In genomic region chr20:23928353-23928752, GRCh38 we compare ENCODE assay signal across 24 cellular contexts. TPM values are rescaled to one million over a fixed set of nuclear protein-coding genes. Genes with fewer than 3 reads are reported as not detected.
A peak's percentile ranks its signal among the peaks of the same experiment; 100 is the strongest.
DNase-seq lines count a peak whose midpoint lies in the region; ATAC-seq and TF ChIP-seq lines count a peak whose summit lies in the region.
"Had no signal": no experiment of that assay in that cellular context is flagged by ENCODE, and none has a peak within 500 bp of the region (broad histone marks: within the 10 kb centered on the region; RNA-seq: fewer than 3 reads in every experiment).

No MANE protein-coding gene starts in this region.

- TF ChIP-seq CTCF in GM23338 (conservative IDR thresholded peaks at IDR 0.05; ENCODE audit: low read depth in 2 of 2) (no peak), natural killer cell (IDR thresholded peaks at IDR 0.05) (no peak)

- POLR2A ChIA-PET in activated CD4-positive, alpha-beta T cell treated with anti-CD3 and anti-CD28 coated beads for 36 hours (lab: Charles Lee), result no interaction called here

- peaks cover 5% of the 10 kb centered on the region for H3K9me3 Mint-ChIP-seq in activated CD4-positive, alpha-beta T cell treated with anti-CD3 and anti-CD28 coated beads for 36 hours (ENCODE audit: low read depth)
- H3K9me3 Mint-ChIP-seq in GM23338 (peaks cover 4% of the 10 kb centered on the region; the same call in 1 of the 3 replicates), natural killer cell (peaks cover 2 to 9% of the 10 kb centered on the region in 2 donors)
- peaks cover 11% of the 10 kb centered on the region for H3K9me3 Mint-ChIP-seq in activated naive CD8-positive, alpha-beta T cell treated with anti-CD3 and anti-CD28 coated beads, Interleukin-2, amount 50 U/mL, for 24 hours

- no peak overlapping the region for H3K4me2 ChIP-seq in GM23338

- no peak overlapping the region for H3K4me3 ChIP-seq in GM23338

- no peaks in the 10 kb centered on the region for H3K4me1 ChIP-seq in GM23338 (ENCODE audit: insufficient read depth)

- ATAC-seq in activated CD4-positive, alpha-beta T cell treated with anti-CD3 and anti-CD28 coated beads for 36 hours, result peak; percentile 8
- no peak for ATAC-seq in GM23338
- ATAC-seq in activated naive CD8-positive, alpha-beta T cell treated with anti-CD3 and anti-CD28 coated beads, Interleukin-2, amount 50 U/mL, for 24 hours, result peak; percentile 40
- ATAC-seq in natural killer cell, result no peak
- no peak for ATAC-seq in HG02588 (IDR thresholded peaks at IDR 0.05; ENCODE audit: unreplicated experiment)
- ATAC-seq in GM18858 (IDR thresholded peaks at IDR 0.05; ENCODE audit: unreplicated experiment), result no peak
- ATAC-seq: SK-N-SH treated with all-trans-retinoic acid at 6 μM for 48 hours had no signal

- no peaks in the 10 kb centered on the region for H3K27me3 Mint-ChIP-seq in activated CD4-positive, alpha-beta T cell treated with anti-CD3 and anti-CD28 coated beads for 36 hours
- H3K27me3 Mint-ChIP-seq in GM23338 (ENCODE audit: insufficient read depth, low read depth, poor library complexity) (no peaks in the 10 kb centered on the region), natural killer cell (ENCODE audit: low read depth in 2 of 2) (peaks cover 36 to 62% of the 10 kb centered on the region in 2 donors)
- no peaks in the 10 kb centered on the region for H3K27me3 Mint-ChIP-seq in activated naive CD8-positive, alpha-beta T cell treated with anti-CD3 and anti-CD28 coated beads, Interleukin-2, amount 50 U/mL, for 24 hours

- H3K27me3 ChIP-seq in GM23338 (ENCODE audit: insufficient read depth), result no peaks in the 10 kb centered on the region

- no peak overlapping the region for H3K4me3 Mint-ChIP-seq in activated CD4-positive, alpha-beta T cell treated with anti-CD3 and anti-CD28 coated beads for 36 hours
- H3K4me3 Mint-ChIP-seq in GM23338, result no peak overlapping the region
- peak overlapping the region; percentile 12 for H3K4me3 Mint-ChIP-seq in activated naive CD8-positive, alpha-beta T cell treated with anti-CD3 and anti-CD28 coated beads, Interleukin-2, amount 50 U/mL, for 24 hours
- peak overlapping the region; percentile 79 for H3K4me3 Mint-ChIP-seq in natural killer cell
- H3K4me3 Mint-ChIP-seq: IgD-negative memory B cell had no signal

- H2AFZ ChIP-seq in GM23338, result peak overlapping the region; percentile 56; the same call in 1 of the 2 replicates

- no peak for DNase-seq in activated CD4-positive, alpha-beta T cell treated with anti-CD3 and anti-CD28 coated beads for 36 hours
- no peak for DNase-seq in activated CD4-positive, alpha-beta T cell treated with anti-CD3 and anti-CD28 coated beads for 4 hours
- DNase-seq in GM23338 (ENCODE audit: low spot score) (no peak), natural killer cell (no peak), amniotic stem cell (lab: John Stamatoyannopoulos, UW) (no peak)
- no peak for DNase-seq in activated naive CD8-positive, alpha-beta T cell treated with anti-CD3 and anti-CD28 coated beads, Interleukin-2, amount 50 U/mL, for 24 hours
- DNase-seq: AML-193, COR-L47, DMS 273 treated with DMSO at 0.1 percent for 48 hours, HCEC 1CT, NCI-H1105, NCI-H187, NCI-H2107, NCI-H2227 treated with DMSO at 0.1 percent for 48 hours, NCI-H510A treated with DMSO at 0.1 percent for 48 hours, SHP77 treated with DMSO at 0.1 percent for 48 hours had no signal

- H3K36me3 ChIP-seq in GM23338 (ENCODE audit: insufficient read depth), result no peaks in the 10 kb centered on the region

- no peak overlapping the region for H3K27ac Mint-ChIP-seq in activated CD4-positive, alpha-beta T cell treated with anti-CD3 and anti-CD28 coated beads for 36 hours
- no peak overlapping the region for H3K27ac Mint-ChIP-seq in GM23338
- H3K27ac Mint-ChIP-seq in activated naive CD8-positive, alpha-beta T cell treated with anti-CD3 and anti-CD28 coated beads, Interleukin-2, amount 50 U/mL, for 24 hours, result no peak overlapping the region
- no peak overlapping the region for H3K27ac Mint-ChIP-seq in natural killer cell

- no peaks in the 10 kb centered on the region for H4K20me1 ChIP-seq in GM23338 (replicated peaks; ENCODE audit: insufficient read depth)

- CTCF ChIA-PET in activated CD4-positive, alpha-beta T cell treated with anti-CD3 and anti-CD28 coated beads for 36 hours (lab: Charles Lee), result interaction anchor here (0.7 to 2.9 kb wide), 2 partner anchors 10 to 39 kb away, joined by 3 to 17 read pairs; no protein-coding TSS in a partner anchor

- intact Hi-C loops in activated CD4-positive, alpha-beta T cell treated with anti-CD3 and anti-CD28 coated beads for 36 hours (cut with DNase I, micrococcal nuclease), result no loop called here
- intact Hi-C loops in natural killer cell (cut with micrococcal nuclease), result no loop called here

- peaks cover 25% of the 10 kb centered on the region for H3K4me1 Mint-ChIP-seq in activated CD4-positive, alpha-beta T cell treated with anti-CD3 and anti-CD28 coated beads for 36 hours
- H3K4me1 Mint-ChIP-seq in GM23338 (no peaks in the 10 kb centered on the region), natural killer cell (peaks cover 68 to 75% of the 10 kb centered on the region in 2 donors)
- peaks cover 24% of the 10 kb centered on the region for H3K4me1 Mint-ChIP-seq in activated naive CD8-positive, alpha-beta T cell treated with anti-CD3 and anti-CD28 coated beads, Interleukin-2, amount 50 U/mL, for 24 hours
- H3K4me1 Mint-ChIP-seq: IgD-negative memory B cell had no signal

- H3K79me2 ChIP-seq in GM23338 (replicated peaks; ENCODE audit: insufficient read depth), result no peaks in the 10 kb centered on the region

- H3K9me2 ChIP-seq in GM23338 (ENCODE audit: insufficient read depth), result no peaks in the 10 kb centered on the region

- no peaks in the 10 kb centered on the region for H3K36me3 Mint-ChIP-seq in activated CD4-positive, alpha-beta T cell treated with anti-CD3 and anti-CD28 coated beads for 36 hours (ENCODE audit: low read depth)
- H3K36me3 Mint-ChIP-seq in GM23338 (ENCODE audit: low read depth), result no peaks in the 10 kb centered on the region
- no peaks in the 10 kb centered on the region for H3K36me3 Mint-ChIP-seq in activated naive CD8-positive, alpha-beta T cell treated with anti-CD3 and anti-CD28 coated beads, Interleukin-2, amount 50 U/mL, for 24 hours (ENCODE audit: low read depth)
- peaks cover 14% of the 10 kb centered on the region for H3K36me3 Mint-ChIP-seq in natural killer cell
- H3K36me3 Mint-ChIP-seq: IgD-negative memory B cell had no signal

- no peak overlapping the region for H3K27ac ChIP-seq in GM23338 (ENCODE audit: low read depth)
- H3K27ac ChIP-seq: 22Rv1, C4-2B had no signal

- no peaks in the 10 kb centered on the region for H3F3A ChIP-seq in GM23338 (replicated peaks; ENCODE audit: low read depth)

TF ChIP-seq in GM23338, 12 proteins besides CTCF, POLR2A, EP300 and RAD21:
- TF ChIP-seq NANOG (IDR thresholded peaks at IDR 0.05; ENCODE audit: borderline replicate concordance) (no peak), CREB1 (CRISPR knock-in tag; IDR thresholded peaks at IDR 0.05; ENCODE audit: low read depth) (no peak), ZNF331 (CRISPR knock-in tag; IDR thresholded peaks at IDR 0.05; ENCODE audit: low read depth) (no peak), ZNF114 (CRISPR knock-in tag; IDR thresholded peaks at IDR 0.05) (no peak), STAT1 (IDR thresholded peaks at IDR 0.05; ENCODE audit: unreplicated experiment) (no peak), POLR2AphosphoS5 (IDR thresholded peaks at IDR 0.05; ENCODE audit: low read depth) (no peak)
- TF ChIP-seq, protein P1, sequence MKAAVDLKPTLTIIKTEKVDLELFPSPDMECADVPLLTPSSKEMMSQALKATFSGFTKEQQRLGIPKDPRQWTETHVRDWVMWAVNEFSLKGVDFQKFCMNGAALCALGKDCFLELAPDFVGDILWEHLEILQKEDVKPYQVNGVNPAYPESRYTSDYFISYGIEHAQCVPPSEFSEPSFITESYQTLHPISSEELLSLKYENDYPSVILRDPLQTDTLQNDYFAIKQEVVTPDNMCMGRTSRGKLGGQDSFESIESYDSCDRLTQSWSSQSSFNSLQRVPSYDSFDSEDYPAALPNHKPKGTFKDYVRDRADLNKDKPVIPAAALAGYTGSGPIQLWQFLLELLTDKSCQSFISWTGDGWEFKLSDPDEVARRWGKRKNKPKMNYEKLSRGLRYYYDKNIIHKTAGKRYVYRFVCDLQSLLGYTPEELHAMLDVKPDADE (IDR thresholded peaks at IDR 0.05), result no peak

RNA-seq across cellular contexts. Expression of gene CST5, which starts 48.8 kb away (rescaled TPM):
- not detected for total RNA-seq in activated CD4-positive, alpha-beta T cell treated with anti-CD3 and anti-CD28 coated beads for 36 hours
- total RNA-seq in GM23338 (2014; rRNA removed; shearing (Covaris generic)), result not detected in 2 replicates
- polyA plus RNA-seq in GM23338 (2016; fragmentation: Nextera tagmentation; extraction: Ambion mirVana), result not detected in 2 replicates
- not detected for total RNA-seq in natural killer cell
- total RNA-seq: LHCN-M2, RPMI7951 had no signal
- polyA plus RNA-seq: IgD-negative memory B cell had no signal

Comparison
In these comparisons a context has a peak if more than half of its experiments do, and no peak if none do; other contexts are left out.
1. ATAC-seq: peak in activated CD4-positive, alpha-beta T cell treated with anti-CD3 and anti-CD28 coated beads for 36 hours (single experiment) and activated naive CD8-positive, alpha-beta T cell treated with anti-CD3 and anti-CD28 coated beads, Interleukin-2, amount 50 U/mL, for 24 hours (single experiment); none in GM23338 (single experiment), natural killer cell (0 of 3), HG02588 (single experiment) and GM18858 (single experiment).
2. H3K4me3 Mint-ChIP-seq: peak in activated naive CD8-positive, alpha-beta T cell treated with anti-CD3 and anti-CD28 coated beads, Interleukin-2, amount 50 U/mL, for 24 hours (single experiment) and natural killer cell (single experiment); none in activated CD4-positive, alpha-beta T cell treated with anti-CD3 and anti-CD28 coated beads for 36 hours (single experiment) and GM23338 (single experiment).